Comparison of ENCODE assay signal across 13 cellular contexts in the genomic region with DNA sequence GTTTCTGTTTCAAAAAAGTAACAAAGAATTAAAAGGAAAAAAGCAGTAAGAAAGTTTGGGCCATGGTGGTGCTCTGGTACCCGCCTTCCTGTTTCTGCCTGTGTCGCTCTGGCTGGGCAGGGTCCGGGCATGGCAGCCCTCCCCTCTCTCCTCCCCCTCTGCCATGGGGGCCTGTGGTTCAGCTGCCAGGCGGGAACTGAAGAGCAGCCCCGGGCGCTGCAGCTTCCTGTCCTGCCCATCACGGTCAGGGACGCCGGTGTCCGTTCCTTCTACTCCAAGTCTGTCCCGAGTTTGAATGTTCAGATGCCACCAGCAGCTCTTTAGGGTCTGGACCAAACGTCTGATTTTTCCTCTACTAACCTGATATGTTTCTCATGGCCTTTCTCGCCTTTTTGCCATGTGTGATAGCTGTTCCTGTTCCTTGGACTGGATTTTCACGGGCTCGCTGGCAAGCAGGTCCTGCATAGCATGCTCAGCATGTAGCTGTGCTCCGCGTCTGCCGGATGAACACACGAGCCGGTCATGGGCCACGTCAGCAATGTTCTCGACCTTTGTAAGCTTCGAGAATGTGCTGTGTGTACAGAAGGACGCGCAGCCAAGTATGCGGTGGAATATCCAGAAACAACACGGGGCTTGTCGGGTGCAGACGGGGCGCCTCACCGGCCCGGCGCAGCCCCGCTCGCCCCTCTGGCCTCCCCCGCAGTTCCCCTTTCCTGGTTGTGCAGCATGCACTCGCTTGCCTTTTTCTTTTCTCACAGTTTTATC. TPM values are rescaled to one million over a fixed set of nuclear protein-coding genes. Genes with fewer than 3 reads are reported as not detected.
DNase-seq lines count a peak whose midpoint lies in the region; ATAC-seq and FAIRE-seq lines count a peak whose summit lies in the region.
"Had no signal": no experiment of that assay in that cellular context is flagged by ENCODE, and none has a peak within 500 bp of the region (broad histone marks: within the 10 kb centered on the region; RNA-seq: fewer than 3 reads in every experiment).

No MANE protein-coding gene starts in this region.

- intact Hi-C loops in right cardiac atrium (cut with DNase I), result no loop called here
- intact Hi-C loops in left cardiac atrium (cut with DNase I), result no loop called here

- no peaks in the 10 kb centered on the region for H3K4me1 ChIP-seq in right cardiac atrium (ENCODE audit: control insufficient read depth, insufficient read depth, low read length)

- FAIRE-seq in urothelium cell line (lab: Jason Lieb, UNC), result peak; percentile 52

- no peaks in the 10 kb centered on the region for H3K36me3 Mint-ChIP-seq in activated T-cell treated with anti-CD3 and anti-CD28 coated beads, Interleukin-2, amount 50 U/mL, for 72 hours (ENCODE audit: insufficient read depth in 2 of 2)
- H3K36me3 Mint-ChIP-seq: natural killer cell treated with Interleukin-12 subunit alpha and Interleukin-12 subunit beta and Interleukin-15 and Interleukin-18, amount 100 ng/mL, for 72 hours had no signal

- 83% methylated on average over 37 of the region's 37 CpGs for WGBS in right cardiac atrium

- H3K9me3 Mint-ChIP-seq in activated T-cell treated with anti-CD3 and anti-CD28 coated beads, Interleukin-2, amount 50 U/mL, for 72 hours, result no peaks in the 10 kb centered on the region
- H3K9me3 Mint-ChIP-seq: H9; natural killer cell treated with Interleukin-12 subunit alpha and Interleukin-12 subunit beta and Interleukin-15 and Interleukin-18, amount 100 ng/mL, for 72 hours had no signal

- H3K27me3 ChIP-seq in right cardiac atrium (ENCODE audit: control insufficient read depth, insufficient read depth), result no peaks in the 10 kb centered on the region
- H3K27me3 ChIP-seq: BLaER1 treated with 17β-estradiol and CSF1 and Interleukin-3, amounts not matched to agents 10 nM and 100 nM; MG63; stomach had no signal

- H3K4me3 Mint-ChIP-seq in activated T-cell treated with anti-CD3 and anti-CD28 coated beads, Interleukin-2, amount 50 U/mL, for 72 hours, result peak overlapping the region; percentile 4 to 30
- H3K4me3 Mint-ChIP-seq: H9; natural killer cell treated with Interleukin-12 subunit alpha and Interleukin-12 subunit beta and Interleukin-15 and Interleukin-18, amount 100 ng/mL, for 72 hours had no signal

- no peak overlapping the region for H3K27ac ChIP-seq in right cardiac atrium (ENCODE audit: low read length)
- H3K27ac ChIP-seq: BLaER1 treated with 17β-estradiol and CSF1 and Interleukin-3, amounts not matched to agents 10 nM and 100 nM; stomach had no signal

- no peaks in the 10 kb centered on the region for H3K9me3 ChIP-seq in right cardiac atrium (ENCODE audit: control insufficient read depth, low read length)
- H3K9me3 ChIP-seq: BLaER1 treated with 17β-estradiol and CSF1 and Interleukin-3, amounts not matched to agents 10 nM and 100 nM; MG63; stomach had no signal

- no peak for DNase-seq in right cardiac atrium
- DNase-seq in left cardiac atrium, result no peak
- DNase-seq in activated T-cell treated with anti-CD3 and anti-CD28 coated beads, Interleukin-2, amount 50 U/mL, for 72 hours, result no peak
- peak; percentile 56 for DNase-seq in foreskin melanocyte
- DNase-seq in urothelium cell line (ENCODE audit: low spot score), result no peak
- DNase-seq in NCI-H526 treated with DMSO at 0.1 percent for 48 hours (lab: John Stamatoyannopoulos, UW), result no peak
- DNase-seq: H9, MG63, stomach had no signal

- H3K4me3 ChIP-seq in right cardiac atrium (ENCODE audit: low read length), result no peak overlapping the region
- H3K4me3 ChIP-seq: BLaER1 treated with 17β-estradiol and CSF1 and Interleukin-3, amounts not matched to agents 10 nM and 100 nM; MG63; stomach had no signal

- no peaks in the 10 kb centered on the region for H3K27me3 Mint-ChIP-seq in activated T-cell treated with anti-CD3 and anti-CD28 coated beads, Interleukin-2, amount 50 U/mL, for 72 hours (ENCODE audit: low read depth)
- H3K27me3 Mint-ChIP-seq: natural killer cell treated with Interleukin-12 subunit alpha and Interleukin-12 subunit beta and Interleukin-15 and Interleukin-18, amount 100 ng/mL, for 72 hours had no signal

- peak overlapping the region; percentile 36 for H3K27ac Mint-ChIP-seq in activated T-cell treated with anti-CD3 and anti-CD28 coated beads, Interleukin-2, amount 50 U/mL, for 72 hours
- H3K27ac Mint-ChIP-seq: H9; natural killer cell treated with Interleukin-12 subunit alpha and Interleukin-12 subunit beta and Interleukin-15 and Interleukin-18, amount 100 ng/mL, for 72 hours had no signal

- H3K4me1 Mint-ChIP-seq in activated T-cell treated with anti-CD3 and anti-CD28 coated beads, Interleukin-2, amount 50 U/mL, for 72 hours (ENCODE audit: low read depth), result peaks cover 73% of the 10 kb centered on the region

- peak; percentile 14 to 39 for ATAC-seq in right cardiac atrium
- no peak for ATAC-seq in left cardiac atrium
- peak in 1 of 2 donors; percentile 11 for ATAC-seq in activated T-cell treated with anti-CD3 and anti-CD28 coated beads, Interleukin-2, amount 50 U/mL, for 72 hours (replicated peaks in 1 of 2)
- ATAC-seq in HG03175 (IDR thresholded peaks at IDR 0.05; ENCODE audit: unreplicated experiment), result no peak
- no peak for ATAC-seq in HG03159 (IDR thresholded peaks at IDR 0.05; ENCODE audit: unreplicated experiment)
- ATAC-seq: natural killer cell treated with Interleukin-12 subunit alpha and Interleukin-12 subunit beta and Interleukin-15 and Interleukin-18, amount 100 ng/mL, for 72 hours had no signal

RNA-seq across cellular contexts. Expression of gene RPTOR, which starts 42.0 kb away (rescaled TPM):
- 10 to 100 TPM; 25.0 to 27.0 (median 26.1) TPM for total RNA-seq in right cardiac atrium
- 15.2 TPM for polyA plus RNA-seq in right cardiac atrium
- total RNA-seq in left cardiac atrium, result 10 to 100 TPM; 18.9 to 22.9 TPM
- total RNA-seq in activated T-cell treated with anti-CD3 and anti-CD28 coated beads, Interleukin-2, amount 50 U/mL, for 72 hours, result 10 to 100 TPM; 50.8 to 62.0 TPM

Comparison
In these comparisons a context has a peak if more than half of its experiments do, and no peak if none do; other contexts are left out.
1. ATAC-seq: peak in right cardiac atrium (2 of 2); none in left cardiac atrium (0 of 2), HG03175 (single experiment) and HG03159 (single experiment).